In the genomic region with DNA sequence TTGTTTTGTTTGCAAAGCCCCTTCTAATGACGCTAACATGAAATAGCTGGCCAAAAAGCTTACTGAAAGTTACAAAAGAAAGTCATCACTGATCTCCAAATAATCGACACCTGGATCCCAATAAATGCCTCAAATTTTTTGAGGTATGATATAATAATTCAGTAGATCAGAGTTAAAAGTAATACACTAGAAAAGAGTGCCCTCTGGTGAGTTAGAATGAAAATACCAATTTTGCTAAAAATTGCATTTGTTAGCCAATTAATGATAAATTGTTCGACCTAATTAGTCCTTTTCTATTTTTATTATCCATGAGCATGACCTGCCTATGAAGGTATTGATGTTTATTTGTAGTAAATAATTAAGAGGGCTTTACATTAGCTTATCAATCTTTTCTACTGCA, we compare ENCODE assay signal across 20 cellular contexts.
A peak's percentile ranks its signal among the peaks of the same experiment; 100 is the strongest.
DNase-seq lines count a peak whose midpoint lies in the region; ATAC-seq, FAIRE-seq and TF ChIP-seq lines count a peak whose summit lies in the region.
"Had no signal": no experiment of that assay in that cellular context is flagged by ENCODE, and none has a peak within 500 bp of the region (broad histone marks: within the 10 kb centered on the region; RNA-seq: fewer than 3 reads in every experiment).

No MANE protein-coding gene starts in this region.

- no peaks in the 10 kb centered on the region for H3K79me2 ChIP-seq in MM.1S (ENCODE audit: low read length)

- H3K36me3 ChIP-seq in MM.1S (replicated peaks; ENCODE audit: insufficient read depth, low read length), result no peaks in the 10 kb centered on the region
- H3K36me3 ChIP-seq: prostate gland, SJSA1 had no signal

- TF ChIP-seq CTCF in AG09319 (IDR thresholded peaks at IDR 0.05; ENCODE audit: low read depth, low read length), result peak; percentile 24
- TF ChIP-seq CTCF in VCaP (conservative IDR thresholded peaks at IDR 0.05), result peak; percentile 60
- TF ChIP-seq CTCF in MM.1S (IDR thresholded peaks at IDR 0.05; ENCODE audit: low read length), result no peak

- H3K27me3 ChIP-seq in MM.1S (replicated peaks; ENCODE audit: insufficient read depth, low read length), result no peaks in the 10 kb centered on the region
- H3K27me3 ChIP-seq: body of pancreas, SJSA1, testis had no signal

- no peak overlapping the region for H3K27ac ChIP-seq in VCaP
- H3K27ac ChIP-seq in MM.1S (ENCODE audit: low read length), result no peak overlapping the region
- H3K27ac ChIP-seq: body of pancreas, prostate gland, SJSA1, testis had no signal

- H3K9me3 ChIP-seq in MM.1S (replicated peaks; ENCODE audit: insufficient read depth, low read length), result no peaks in the 10 kb centered on the region
- H3K9me3 ChIP-seq: body of pancreas, prostate gland, SJSA1, testis had no signal

- DNase-seq in AG09319 (ENCODE audit: extremely low read depth, low read depth), result no peak
- DNase-seq in HT-29 (ENCODE audit: low spot score), result peak; percentile 1
- DNase-seq in stimulated activated CD4-positive, alpha-beta T cell treated with anti-CD3 and anti-CD28 coated beads, Interleukin-2, amount 100 ng/mL, for 48 hours, result no peak
- no peak for DNase-seq in NCI-H2196 (lab: John Stamatoyannopoulos, UW; ENCODE audit: unreplicated experiment)
- DNase-seq in MM.1S, result no peak
- DNase-seq: activated gamma-delta T cell treated with Interleukin-2 at 50 U/mL for 16 hours; body of pancreas; effector memory CD8-positive, alpha-beta T cell; head of caudate nucleus; KBM-7; kidney glomerular epithelial cell; NCI-H1930; NCI-H526 treated with DMSO at 0.1 percent for 48 hours; testis had no signal

- H3K4me3 ChIP-seq in MM.1S (ENCODE audit: low read length), result no peak overlapping the region
- H3K4me3 ChIP-seq: body of pancreas, prostate gland, SJSA1, testis had no signal

- H3K4me1 ChIP-seq in MM.1S (ENCODE audit: low read length), result no peaks in the 10 kb centered on the region
- H3K4me1 ChIP-seq: body of pancreas, prostate gland, SJSA1, testis had no signal

- no peak overlapping the region for H2AFZ ChIP-seq in MM.1S (ENCODE audit: low read length)

- FAIRE-seq in islet of Langerhans (lab: Jason Lieb, UNC), result peak; percentile 75
- FAIRE-seq: TTC549 had no signal

- no peak overlapping the region for H3K4me2 ChIP-seq in MM.1S (ENCODE audit: low read depth, low read length)

- no peaks in the 10 kb centered on the region for H3K9me2 ChIP-seq in MM.1S (replicated peaks; ENCODE audit: insufficient read depth, low read length)

- no peak for ATAC-seq in HG02981 (IDR thresholded peaks at IDR 0.05; ENCODE audit: unreplicated experiment)
- ATAC-seq: body of pancreas; effector memory CD8-positive, alpha-beta T cell had no signal

- H3F3A ChIP-seq in MM.1S (ENCODE audit: insufficient read depth, low read length), result no peaks in the 10 kb centered on the region

- no peak overlapping the region for H3K9ac ChIP-seq in MM.1S (ENCODE audit: low read length)

- no peaks in the 10 kb centered on the region for H4K20me1 ChIP-seq in MM.1S (ENCODE audit: insufficient read depth, low read length)
